Comparison of ENCODE assay signal across 1 cellular context in genomic region chr6:26065952-26066380, GRCh38.
TF ChIP-seq lines count a peak whose summit lies in the region.

No MANE protein-coding gene starts in this region.

TF ChIP-seq in GM23338, 12 proteins besides CTCF, POLR2A, EP300 and RAD21 (continued from another document):
- no peak for TF ChIP-seq ZNF462 (CRISPR knock-in tag; IDR thresholded peaks at IDR 0.05)
- TF ChIP-seq ETS1 (IDR thresholded peaks at IDR 0.05) = no peak
- no peak for TF ChIP-seq ZNF331 (CRISPR knock-in tag; IDR thresholded peaks at IDR 0.05; ENCODE audit: low read depth)
- no peak for TF ChIP-seq JUNB (IDR thresholded peaks at IDR 0.05; ENCODE audit: unreplicated experiment)
- TF ChIP-seq POLR2AphosphoS5 (IDR thresholded peaks at IDR 0.05; ENCODE audit: low read depth) = no peak
